12 cellular contexts compared by ENCODE assay signal in genomic region chr3:143814358-143814968, GRCh38. TPM values are rescaled to one million over a fixed set of nuclear protein-coding genes. Genes with fewer than 3 reads are reported as not detected.
DNase-seq lines count a peak whose midpoint lies in the region; ATAC-seq, FAIRE-seq and TF ChIP-seq lines count a peak whose summit lies in the region.
"Had no signal": no experiment of that assay in that cellular context is flagged by ENCODE, and none has a peak within 500 bp of the region (broad histone marks: within the 10 kb centered on the region; RNA-seq: fewer than 3 reads in every experiment).

No MANE protein-coding gene starts in this region.

- H3K9me3 ChIP-seq in lung (ENCODE audit: control insufficient read depth in 2 of 2, insufficient read depth in 1 of 2, low read length in 1 of 2), result no peaks in the 10 kb centered on the region
- H3K9me3 ChIP-seq: tibial artery had no signal

- H3K4me3 ChIP-seq in lung, result no peak overlapping the region
- H3K4me3 ChIP-seq: tibial artery had no signal

- no peak for TF ChIP-seq CTCF in lung (IDR thresholded peaks at IDR 0.05; ENCODE audit: control extremely low read depth, extremely low read depth)

- peaks cover 0 to 2% of the 10 kb centered on the region in 2 donors for H3K4me1 ChIP-seq in lung (ENCODE audit: control insufficient read depth in 2 of 2, insufficient read depth in 2 of 2, low read length in 2 of 2)

- WGBS in lung, 2 donors, result 17 to 55% methylated on average over 3 of the region's 3 CpGs

- ATAC-seq in GM18907 (IDR thresholded peaks at IDR 0.05; ENCODE audit: unreplicated experiment) (peak; percentile 60), GM21825 (IDR thresholded peaks at IDR 0.05; ENCODE audit: unreplicated experiment) (peak; percentile 55), lung (ENCODE audit: insufficient read depth, low FRiP score) (peak; percentile 23), HG03025 (IDR thresholded peaks at IDR 0.05; ENCODE audit: low FRiP score, unreplicated experiment) (no peak)

- FAIRE-seq in HTR-8/SVneo (lab: Jason Lieb, UNC) (no peak), frontal cortex (lab: Jason Lieb, UNC) (no peak)
- FAIRE-seq: astrocyte had no signal

- no peaks in the 10 kb centered on the region for H3K27me3 ChIP-seq in lung (ENCODE audit: control insufficient read depth, insufficient read depth)
- H3K27me3 ChIP-seq: tibial artery had no signal

- no peak overlapping the region for H3K27ac ChIP-seq in lung (ENCODE audit: low read depth in 1 of 2, low read length in 1 of 2)

- no peaks in the 10 kb centered on the region for H3K36me3 ChIP-seq in lung (ENCODE audit: control insufficient read depth in 2 of 2, insufficient read depth in 2 of 2, low read length in 2 of 2)
- H3K36me3 ChIP-seq: tibial artery had no signal

- DNase-seq in NOMO-1 treated with DMSO at 0.1 percent for 48 hours (lab: John Stamatoyannopoulos, UW; ENCODE audit: unreplicated experiment) (peak; percentile 76), lung (ENCODE audit: low spot score) (no peak), HTR-8/SVneo (ENCODE audit: insufficient read length, low spot score) (no peak), NCI-H2171 treated with DMSO at 0.1 percent for 48 hours (lab: John Stamatoyannopoulos, UW) (no peak), frontal cortex (ENCODE audit: low spot score in 2 of 2) (no peak)
- DNase-seq: GDM1, NCI-H526 had no signal

RNA-seq across cellular contexts. Expression of gene SLC9A9, which starts 33.8 kb away (rescaled TPM):
- 10 to 100 TPM; 11.7 to 66.3 TPM for total RNA-seq in lung
- 1 to 10 TPM; 2.2 to 4.7 TPM for polyA plus RNA-seq in lung
- 4.9 TPM for total RNA-seq in frontal cortex
